Comparison of ENCODE assay signal across 30 cellular contexts in genomic region chr15:45095661-45096060, GRCh38. TPM values are rescaled to one million over a fixed set of nuclear protein-coding genes. Genes with fewer than 3 reads are reported as not detected.
"Had no signal": no experiment of that assay in that cellular context is flagged by ENCODE, and none has a peak within 500 bp of the region (broad histone marks: within the 10 kb centered on the region; RNA-seq: fewer than 3 reads in every experiment).

No MANE protein-coding gene starts in this region.

- H3K27ac Mint-ChIP-seq: naive thymus-derived CD4-positive, alpha-beta T cell; natural killer cell treated with Interleukin-12 subunit alpha and Interleukin-12 subunit beta and Interleukin-15 and Interleukin-18, amount 100 ng/mL, for 72 hours; stimulated activated effector memory CD8-positive, alpha-beta T cell treated with anti-CD3 and anti-CD28 coated beads, Interleukin-12 subunit alpha, Interleukin-12 subunit beta, amount 100 ng/mL, for 72 hours; stimulated activated naive CD8-positive, alpha-beta T cell treated with anti-CD3 and anti-CD28 coated beads, Interleukin-15, Interleukin-2, amounts not matched to agents 100 ng/mL and 50 ng/mL, for 24 hours had no signal

- H3K4me1 ChIP-seq: prostate gland, spleen, suprapubic skin, tibial artery, upper lobe of right lung had no signal

- H3K4me1 Mint-ChIP-seq: naive thymus-derived CD4-positive, alpha-beta T cell; stimulated activated effector memory CD8-positive, alpha-beta T cell treated with anti-CD3 and anti-CD28 coated beads, Interleukin-12 subunit alpha, Interleukin-12 subunit beta, amount 100 ng/mL, for 72 hours had no signal

- H3K9me3 ChIP-seq: mucosa of descending colon, prostate gland, spleen, suprapubic skin, thoracic aorta, tibial artery, upper lobe of right lung had no signal

- ATAC-seq: left cardiac atrium; left lobe of liver; mucosa of descending colon; naive thymus-derived CD4-positive, alpha-beta T cell; right cardiac atrium; sciatic nerve; stimulated activated effector memory CD8-positive, alpha-beta T cell treated with anti-CD3 and anti-CD28 coated beads, Interleukin-12 subunit alpha, Interleukin-12 subunit beta, amount 100 ng/mL, for 72 hours had no signal

- H3K27ac ChIP-seq: prostate gland, spleen, suprapubic skin, thoracic aorta, tibial artery, upper lobe of right lung had no signal

- H3K36me3 ChIP-seq: prostate gland, spleen, suprapubic skin, thoracic aorta, tibial artery, upper lobe of right lung had no signal

- H3K9me3 Mint-ChIP-seq: natural killer cell treated with Interleukin-12 subunit alpha and Interleukin-12 subunit beta and Interleukin-15 and Interleukin-18, amount 100 ng/mL, for 72 hours; stimulated activated effector memory CD8-positive, alpha-beta T cell treated with anti-CD3 and anti-CD28 coated beads, Interleukin-12 subunit alpha, Interleukin-12 subunit beta, amount 100 ng/mL, for 72 hours; stimulated activated naive CD8-positive, alpha-beta T cell treated with anti-CD3 and anti-CD28 coated beads, Interleukin-15, Interleukin-2, amounts not matched to agents 100 ng/mL and 50 ng/mL, for 24 hours had no signal

- DNase-seq: hippocampal formation; kidney glomerular epithelial cell; left cardiac atrium; mesendoderm; midbrain; mucosa of descending colon; nucleus accumbens; retina; right cardiac atrium; small intestine; spleen; stimulated activated CD4-positive, alpha-beta T cell treated with anti-CD3 and anti-CD28 coated beads, Interleukin-4, amount 100 ng/mL, for 24 hours; stimulated activated naive CD4-positive, alpha-beta T cell; trophoblast cell; upper lobe of right lung had no signal

- H3K4me3 Mint-ChIP-seq: naive thymus-derived CD4-positive, alpha-beta T cell; natural killer cell treated with Interleukin-12 subunit alpha and Interleukin-12 subunit beta and Interleukin-15 and Interleukin-18, amount 100 ng/mL, for 72 hours; stimulated activated effector memory CD8-positive, alpha-beta T cell treated with anti-CD3 and anti-CD28 coated beads, Interleukin-12 subunit alpha, Interleukin-12 subunit beta, amount 100 ng/mL, for 72 hours; stimulated activated naive CD8-positive, alpha-beta T cell treated with anti-CD3 and anti-CD28 coated beads, Interleukin-15, Interleukin-2, amounts not matched to agents 100 ng/mL and 50 ng/mL, for 24 hours had no signal

- H3K27me3 ChIP-seq: suprapubic skin, upper lobe of right lung had no signal

- H3K36me3 Mint-ChIP-seq: naive thymus-derived CD4-positive, alpha-beta T cell; natural killer cell treated with Interleukin-12 subunit alpha and Interleukin-12 subunit beta and Interleukin-15 and Interleukin-18, amount 100 ng/mL, for 72 hours; stimulated activated effector memory CD8-positive, alpha-beta T cell treated with anti-CD3 and anti-CD28 coated beads, Interleukin-12 subunit alpha, Interleukin-12 subunit beta, amount 100 ng/mL, for 72 hours had no signal

- H3K4me3 ChIP-seq: lung, mucosa of descending colon, prostate gland, spleen, suprapubic skin, thoracic aorta, tibial artery, upper lobe of right lung had no signal

RNA-seq across cellular contexts. Expression of gene DUOX2, which starts 18.3 kb away (rescaled TPM):
- total RNA-seq: myocyte, osteocyte, spleen had no signal

RNA-seq across cellular contexts. Expression of gene DUOXA2, which starts 18.5 kb away (rescaled TPM):
- total RNA-seq: left cardiac atrium; left lobe of liver; liver; myocyte; naive thymus-derived CD4-positive, alpha-beta T cell; osteocyte; prostate gland; right cardiac atrium; sciatic nerve; spleen; subcutaneous adipose tissue; suprapubic skin; thoracic aorta; upper lobe of right lung had no signal

RNA-seq across cellular contexts. Expression of gene DUOXA1, which starts 34.0 kb away (rescaled TPM):
- total RNA-seq: left lobe of liver; liver; myocyte; natural killer cell treated with Interleukin-12 subunit alpha and Interleukin-12 subunit beta and Interleukin-15 and Interleukin-18, amount 100 ng/mL, for 72 hours; osteocyte had no signal

RNA-seq across cellular contexts. Expression of gene DUOX1, which starts 34.1 kb away (rescaled TPM):
- total RNA-seq: myocyte, osteocyte had no signal
